Comparison of ENCODE assay signal across 1 cellular context in genomic region chr7:27187702-27188665, GRCh38.
A peak's percentile ranks its signal among the peaks of the same experiment; 100 is the strongest.
TF ChIP-seq lines count a peak whose summit lies in the region.

No MANE protein-coding gene starts in this region.

TF ChIP-seq in HEK293, 187 proteins besides CTCF, POLR2A, EP300 and RAD21 (continued from another document):
- TF ChIP-seq KLF10 (tag by site-specific recombination; IDR thresholded peaks at IDR 0.05): 0 out of 2 replicates have a peak, but pooled peaks have one; percentile 7
- no peak for TF ChIP-seq ZNF169 (tag by site-specific recombination; IDR thresholded peaks at IDR 0.05)
